8 cellular contexts compared by ENCODE assay signal in the genomic region with DNA sequence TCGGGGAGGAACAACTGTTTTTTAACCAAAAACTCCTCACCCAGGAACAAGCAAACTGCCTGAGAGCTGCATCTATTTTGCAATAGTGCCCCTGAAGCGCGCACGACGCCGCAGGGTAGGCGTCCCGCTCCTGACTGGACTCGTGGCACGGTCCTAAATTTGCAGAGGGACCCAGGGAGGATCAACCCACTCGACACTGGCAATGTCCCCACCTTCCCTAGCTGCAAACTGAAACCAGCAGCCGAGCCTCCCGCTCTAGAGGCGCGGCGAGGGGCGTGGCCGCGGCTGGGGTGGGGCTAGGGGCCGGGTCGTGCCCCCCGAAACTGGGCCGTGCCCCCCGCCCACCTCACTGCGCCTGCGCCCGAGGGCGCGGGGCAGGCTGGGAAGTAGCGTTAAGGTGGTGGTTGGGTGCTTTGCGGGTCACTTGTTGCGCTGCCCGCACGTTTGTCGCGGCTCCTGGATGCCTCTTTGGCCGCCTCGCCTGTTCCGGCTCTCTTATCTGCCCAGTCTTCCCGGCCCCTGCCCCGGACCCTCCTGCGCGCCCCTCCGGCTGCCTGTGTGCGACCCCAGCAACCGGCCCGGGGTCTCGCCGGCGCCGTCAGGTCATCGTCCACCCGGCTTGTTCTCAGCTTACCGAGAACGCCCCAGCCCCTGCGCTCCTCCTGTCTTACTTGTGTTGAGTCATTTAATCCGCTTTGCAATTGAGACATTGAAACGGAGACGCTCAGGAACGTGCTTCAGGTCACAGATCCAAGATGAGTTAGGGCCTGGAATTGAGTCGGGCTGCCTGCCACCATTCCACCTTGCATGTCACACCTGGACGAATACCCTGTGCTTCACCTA. TPM values are rescaled to one million over a fixed set of nuclear protein-coding genes. Genes with fewer than 3 reads are reported as not detected.
A peak's percentile ranks its signal among the peaks of the same experiment; 100 is the strongest.
DNase-seq lines count a peak whose midpoint lies in the region; ATAC-seq and TF ChIP-seq lines count a peak whose summit lies in the region.

No MANE protein-coding gene starts in this region.

- no peaks in the 10 kb centered on the region for H3F3A ChIP-seq in MM.1S (ENCODE audit: insufficient read depth, low read length)
- H3F3A ChIP-seq in SK-N-SH (replicated peaks; ENCODE audit: insufficient read depth) = peaks cover 4% of the 10 kb centered on the region

- peak; percentile 82 for TF ChIP-seq POLR2A in HCT116 (IDR thresholded peaks at IDR 0.05; ENCODE audit: borderline replicate concordance, extremely low read depth, insufficient read depth, insufficient read length)
- TF ChIP-seq POLR2A in testis (IDR thresholded peaks at IDR 0.05) = no peak

- H3K9ac ChIP-seq in HCT116 (ENCODE audit: low read length) (peak overlapping the region; percentile 85), MM.1S (ENCODE audit: low read length) (peak overlapping the region; percentile 87), SK-N-SH (peak overlapping the region; percentile 59)

- TF ChIP-seq CTCF in GM10248 (IDR thresholded peaks at IDR 0.05; ENCODE audit: control extremely low read depth, extremely low read depth, low read depth, missing control alignments) (no peak), HCT116 (IDR thresholded peaks at IDR 0.05 in 2 of 3, conservative IDR thresholded peaks at IDR 0.05 in 1 of 3; ENCODE audit: borderline replicate concordance in 1 of 3, insufficient read depth in 1 of 3, low read depth in 2 of 3, low read length in 2 of 3) (no peak), MM.1S (IDR thresholded peaks at IDR 0.05; ENCODE audit: low read length) (no peak), SK-N-SH (IDR thresholded peaks at IDR 0.05) (no peak), osteoblast (IDR thresholded peaks at IDR 0.05; ENCODE audit: extremely low read depth, low read depth, low read length) (no peak), testis (IDR thresholded peaks at IDR 0.05) (peak in 1 of 3 experiments; percentile 2)

- TSS peak; percentile 97 for BruUV-seq in HCT116 (replicated peaks; lab: Mats Ljungman, UMichigan)

- no peaks in the 10 kb centered on the region for H3K27me3 Mint-ChIP-seq in activated naive CD4-positive, alpha-beta T cell treated with anti-CD3 and anti-CD28 coated beads, Interleukin-2, amount 50 U/mL, for 24 hours

- CTCF ChIA-PET in GM10248 (lab: Yijun Ruan, JAX) = interaction anchor here (1.0 to 2.3 kb wide), 4 partner anchors 11 to 356 kb away, joined by 5 to 6 read pairs (median 5); no protein-coding TSS in a partner anchor
- CTCF ChIA-PET in HCT116 (lab: Charles Lee) = interaction anchor here (1.4 to 1.6 kb wide), 4 partner anchors 9 to 356 kb away, joined by 3 to 6 read pairs (median 4); no protein-coding TSS in a partner anchor
- CTCF ChIA-PET in SK-N-SH (lab: Yijun Ruan, JAX) = interaction anchor here (0.8 to 8.4 kb wide), 6 partner anchors 11 to 363 kb away, joined by 3 to 49 read pairs (median 5); no protein-coding TSS in a partner anchor

- H3K27ac Mint-ChIP-seq in activated naive CD4-positive, alpha-beta T cell treated with anti-CD3 and anti-CD28 coated beads, Interleukin-2, amount 50 U/mL, for 24 hours = peak overlapping the region; percentile 88

- H3K27me3 ChIP-seq in HCT116 (ENCODE audit: insufficient read depth, low read length) (no peaks in the 10 kb centered on the region), MM.1S (replicated peaks; ENCODE audit: insufficient read depth, low read length) (peaks cover 17% of the 10 kb centered on the region), SK-N-SH (ENCODE audit: insufficient read depth) (no peaks in the 10 kb centered on the region), osteoblast (ENCODE audit: insufficient read depth, low read length) (no peaks in the 10 kb centered on the region), testis (no peaks in the 10 kb centered on the region)

- RAD21 ChIA-PET in HCT116 (lab: Charles Lee; ENCODE audit: low non-redundant PET in 1 of 2, low total read pairs in 2 of 2, uncharacterized antibody in 2 of 2, unreplicated experiment in 2 of 2) = no interaction called here

- H3K4me1 ChIP-seq in HCT116 (ENCODE audit: control insufficient read depth in 1 of 2, insufficient read depth in 2 of 2, low read length in 2 of 2) (peaks cover 8 to 22% of the 10 kb centered on the region in 2 experiments), MM.1S (ENCODE audit: low read length) (no peaks in the 10 kb centered on the region), SK-N-SH (ENCODE audit: control insufficient read depth in 1 of 2, insufficient read depth in 2 of 2, low read depth in 1 of 2, low read length in 1 of 2) (no peaks in the 10 kb centered on the region; a peak in 1 of 4 replicates), osteoblast (ENCODE audit: insufficient read depth, low read length) (peaks cover 9% of the 10 kb centered on the region), testis (no peaks in the 10 kb centered on the region)

- POLR2A ChIA-PET in GM10248 (lab: Yijun Ruan, JAX) (interaction anchor here (0.5 to 1.0 kb wide), 2 partner anchors 10 to 20 kb away, joined by 4 to 6 read pairs; no protein-coding TSS in a partner anchor), HCT116 (lab: Charles Lee) (interaction anchor here (0.7 to 1.8 kb wide), 7 partner anchors 9 to 365 kb away, joined by 3 to 10 read pairs (median 4); no protein-coding TSS in a partner anchor), SK-N-SH (lab: Yijun Ruan, JAX) (interaction anchor here (0.7 to 1.5 kb wide), 4 partner anchors 9 to 37 kb away, joined by 3 to 8 read pairs (median 3); no protein-coding TSS in a partner anchor)

- H3K4me3 ChIP-seq in HCT116 (replicated peaks in 1 of 2; ENCODE audit: low read depth in 1 of 2, low read length in 2 of 2) (peak overlapping the region; percentile 82 to 88), MM.1S (ENCODE audit: low read length) (peak overlapping the region; percentile 90), SK-N-SH (ENCODE audit: low read depth in 2 of 2, low read length in 1 of 2) (peak overlapping the region; percentile 68 to 79), osteoblast (ENCODE audit: insufficient read depth, low read length) (peak overlapping the region; percentile 85), testis (peak overlapping the region; percentile 84 to 85)

- H3K9me3 ChIP-seq in HCT116 (ENCODE audit: control insufficient read depth in 1 of 2, insufficient read depth in 1 of 2, low read depth in 1 of 2, low read length in 2 of 2) (no peaks in the 10 kb centered on the region), MM.1S (replicated peaks; ENCODE audit: insufficient read depth, low read length) (no peaks in the 10 kb centered on the region), SK-N-SH (no peaks in the 10 kb centered on the region), osteoblast (ENCODE audit: low read depth, low read length) (no peaks in the 10 kb centered on the region), testis (no peaks in the 10 kb centered on the region)

- H3K4me2 ChIP-seq in HCT116 (ENCODE audit: low read length) (peak overlapping the region; percentile 97), MM.1S (ENCODE audit: low read depth, low read length) (peak overlapping the region; percentile 92), SK-N-SH (peak overlapping the region; percentile 78), osteoblast (ENCODE audit: insufficient read depth, low read length) (peak overlapping the region; percentile 95)

- peak; percentile 98 for DNase-seq in GM10248 (ENCODE audit: extremely low spot score)
- DNase-seq in HCT116 (ENCODE audit: low read depth, low spot score) = peak; percentile 66
- peak; percentile 94 for DNase-seq in MM.1S
- DNase-seq in SK-N-SH = peak; percentile 100
- DNase-seq in glomerular visceral epithelial cell (ENCODE audit: extremely low spot score) = peak; percentile 90
- peak; percentile 99 for DNase-seq in osteoblast (ENCODE audit: insufficient read length, low spot score, missing footprints)
- DNase-seq in testis = peak; percentile 83

- H2AFZ ChIP-seq in HCT116 (ENCODE audit: low read depth, low read length, poor library complexity, severe bottlenecking) (peak overlapping the region; percentile 86), MM.1S (ENCODE audit: low read length) (peak overlapping the region; percentile 98), SK-N-SH (ENCODE audit: low read depth) (peak overlapping the region; percentile 98), osteoblast (ENCODE audit: low read length) (peak overlapping the region; percentile 94)

- no peaks in the 10 kb centered on the region for H3K79me2 ChIP-seq in HCT116 (ENCODE audit: insufficient read depth, low read length)
- H3K79me2 ChIP-seq in MM.1S (ENCODE audit: low read length) = no peaks in the 10 kb centered on the region
- H3K79me2 ChIP-seq in SK-N-SH (ENCODE audit: insufficient read depth) = no peaks in the 10 kb centered on the region
- no peaks in the 10 kb centered on the region for H3K79me2 ChIP-seq in osteoblast (ENCODE audit: insufficient read depth, low read length)

- H3K36me3 Mint-ChIP-seq in activated naive CD4-positive, alpha-beta T cell treated with anti-CD3 and anti-CD28 coated beads, Interleukin-2, amount 50 U/mL, for 24 hours = no peaks in the 10 kb centered on the region

- H4K20me1 ChIP-seq in HCT116 (ENCODE audit: insufficient read depth) = no peaks in the 10 kb centered on the region
- H4K20me1 ChIP-seq in MM.1S (ENCODE audit: insufficient read depth, low read length) = no peaks in the 10 kb centered on the region
- no peaks in the 10 kb centered on the region for H4K20me1 ChIP-seq in SK-N-SH (ENCODE audit: insufficient read depth)
- no peaks in the 10 kb centered on the region for H4K20me1 ChIP-seq in osteoblast (ENCODE audit: insufficient read depth, low read length)

- 3% methylated on average over 41 of the region's 62 CpGs for WGBS in SK-N-SH (ENCODE audit: low lambda C conversion rate)
- 1% methylated on average over 35 to 39 of the region's 62 CpGs for WGBS in testis, 2 donors

- no peaks in the 10 kb centered on the region for H3K9me3 Mint-ChIP-seq in activated naive CD4-positive, alpha-beta T cell treated with anti-CD3 and anti-CD28 coated beads, Interleukin-2, amount 50 U/mL, for 24 hours

- H3K4me3 Mint-ChIP-seq in activated naive CD4-positive, alpha-beta T cell treated with anti-CD3 and anti-CD28 coated beads, Interleukin-2, amount 50 U/mL, for 24 hours = peak overlapping the region; percentile 96

- TF ChIP-seq RAD21 in HCT116 (IDR thresholded peaks at IDR 0.05; ENCODE audit: low read depth) (no peak), SK-N-SH (IDR thresholded peaks at IDR 0.05; ENCODE audit: low read length) (no peak)

- H3K9me2 ChIP-seq in HCT116 (ENCODE audit: insufficient read depth) (no peaks in the 10 kb centered on the region), MM.1S (replicated peaks; ENCODE audit: insufficient read depth, low read length) (no peaks in the 10 kb centered on the region), SK-N-SH (no peaks in the 10 kb centered on the region)

- H3K36me3 ChIP-seq in HCT116 (ENCODE audit: control insufficient read depth in 1 of 2, insufficient read depth in 2 of 2, low read length in 2 of 2) = no peaks in the 10 kb centered on the region
- no peaks in the 10 kb centered on the region for H3K36me3 ChIP-seq in MM.1S (replicated peaks; ENCODE audit: insufficient read depth, low read length)
- H3K36me3 ChIP-seq in SK-N-SH (replicated peaks in 1 of 2; ENCODE audit: control insufficient read depth in 1 of 2, insufficient read depth in 2 of 2, low read length in 1 of 2) = no peaks in the 10 kb centered on the region
- no peaks in the 10 kb centered on the region for H3K36me3 ChIP-seq in osteoblast (ENCODE audit: insufficient read depth, low read length)
- H3K36me3 ChIP-seq in testis (ENCODE audit: low read depth, missing control alignments) = no peaks in the 10 kb centered on the region

- H3K4me1 Mint-ChIP-seq in activated naive CD4-positive, alpha-beta T cell treated with anti-CD3 and anti-CD28 coated beads, Interleukin-2, amount 50 U/mL, for 24 hours = no peaks in the 10 kb centered on the region

- TF ChIP-seq EP300 in SK-N-SH (IDR thresholded peaks at IDR 0.05; ENCODE audit: borderline replicate concordance in 1 of 2, low read depth in 1 of 2, low read length in 1 of 2) = no peak; a peak in 1 of 4 replicates

- H3K27ac ChIP-seq in HCT116 (ENCODE audit: low read depth, low read length) (peak overlapping the region; percentile 85), MM.1S (ENCODE audit: low read length) (peak overlapping the region; percentile 48; the same call in 1 of the 2 replicates), SK-N-SH (ENCODE audit: low read depth in 2 of 2, low read length in 1 of 2) (peak overlapping the region; percentile 51 to 76), osteoblast (ENCODE audit: low read depth, low read length) (peak overlapping the region; percentile 41), testis (peak overlapping the region; percentile 76 to 90)

- intact Hi-C loops in HCT116 (cut with micrococcal nuclease) (no loop called here), testis (cut with DNase I; ENCODE audit: low total_unique reads) (no loop called here)

- peak; percentile 95 for ATAC-seq in HCT116

RNA-seq across cellular contexts. Expression of gene LSM14A, which starts 37.9 kb away (rescaled TPM):
- total RNA-seq in HCT116 (2021; ENCODE audit: unreplicated experiment) (120 TPM), osteoblast (77.8 and 85.8 TPM in 2 replicates), testis (100 to 1,000 TPM; 174 to 192 TPM)
- polyA plus RNA-seq in HCT116 (2012) = 147 and 153 TPM in 2 replicates
- polyA plus RNA-seq in SK-N-SH (2012; rRNA removed) (79.0 and 87.7 TPM in 2 replicates), testis (ENCODE audit: insufficient read depth, low read depth, low replicate concordance) (122 TPM)
- polyA plus RNA-seq in SK-N-SH (2012; cell fraction: cytosol; rRNA removed) = 85.1 and 96.5 TPM in 2 replicates
- 44.3 and 50.3 TPM in 2 replicates for polyA plus RNA-seq in SK-N-SH (2012; cell fraction: nucleus; rRNA removed)

Comparison
In these comparisons a context has a peak if more than half of its experiments do, and no peak if none do; other contexts are left out.
1. Peak in every context shown above with its lines: DNase-seq, ATAC-seq, H3K4me3 ChIP-seq and H3K27ac ChIP-seq.